Comparison of ENCODE assay signal across 16 cellular contexts in genomic region chr1:240597153-240597745, GRCh38. TPM values are rescaled to one million over a fixed set of nuclear protein-coding genes. Genes with fewer than 3 reads are reported as not detected.
DNase-seq lines count a peak whose midpoint lies in the region; ATAC-seq and TF ChIP-seq lines count a peak whose summit lies in the region.
"Had no signal": no experiment of that assay in that cellular context is flagged by ENCODE, and none has a peak within 500 bp of the region (broad histone marks: within the 10 kb centered on the region; RNA-seq: fewer than 3 reads in every experiment).

No MANE protein-coding gene starts in this region.

- intact Hi-C loops in IMR-90 (cut with micrococcal nuclease) (no loop called here), mucosa of descending colon (cut with DNase I, micrococcal nuclease) (no loop called here), stomach (cut with DNase I; ENCODE audit: low total_unique reads) (no loop called here)

- H3K36me3 ChIP-seq in IMR-90 (ENCODE audit: control insufficient read depth, insufficient read depth, low read length), result no peaks in the 10 kb centered on the region; the same call in 1 of the 2 replicates
- no peaks in the 10 kb centered on the region for H3K36me3 ChIP-seq in endocrine pancreas (ENCODE audit: control insufficient read depth, insufficient read depth, low read length)
- H3K36me3 ChIP-seq in mucosa of descending colon (ENCODE audit: low read depth), result no peaks in the 10 kb centered on the region
- no peaks in the 10 kb centered on the region for H3K36me3 ChIP-seq in stomach

- no peak overlapping the region for H3K27ac Mint-ChIP-seq in activated CD4-positive, alpha-beta memory T cell treated with anti-CD3 and anti-CD28 coated beads, Interleukin-2, amount 10 ng/mL, durations not matched to agents 7 days and 5 days
- H3K27ac Mint-ChIP-seq: activated T-cell treated with anti-CD3 and anti-CD28 coated beads, Interleukin-2, amount 50 U/mL, for 72 hours; CD8-positive, alpha-beta memory T cell; memory B cell; stimulated activated naive CD8-positive, alpha-beta T cell treated with anti-CD3 and anti-CD28 coated beads, Interleukin-15, amount 100 ng/mL, for 72 hours had no signal

- no peak overlapping the region for H3K4ac ChIP-seq in IMR-90 (ENCODE audit: low read depth, low read length)

- no TSS peak for BruUV-seq in IMR-90 (replicated peaks; lab: Mats Ljungman, UMichigan)

- peaks cover 14 to 42% of the 10 kb centered on the region in 2 experiments for H3K79me1 ChIP-seq in IMR-90 (ENCODE audit: low read depth in 1 of 2, low read length in 2 of 2)

- H4K8ac ChIP-seq in IMR-90 (ENCODE audit: low read depth in 2 of 2, low read length in 2 of 2), result peak overlapping the region; percentile 9 to 48; a peak in 1 of 4 replicates

- H2BK20ac ChIP-seq in IMR-90 (ENCODE audit: low read depth, low read length), result no peak overlapping the region

- POLR2A ChIA-PET in IMR-90 (lab: Charles Lee; ENCODE audit: unreplicated experiment), result no interaction called here
- POLR2A ChIA-PET in activated CD4-positive, alpha-beta memory T cell treated with anti-CD3 and anti-CD28 coated beads, Interleukin-2, amount 10 ng/mL, durations not matched to agents 7 days and 5 days (lab: Charles Lee), result no interaction called here

- TF ChIP-seq POLR2A in IMR-90 (IDR thresholded peaks at IDR 0.05; ENCODE audit: low read depth, low read length) (no peak), stomach (IDR thresholded peaks at IDR 0.05) (no peak)

- TF ChIP-seq RAD21 in IMR-90 (IDR thresholded peaks at IDR 0.05; ENCODE audit: low read length), result no peak

- peaks cover 2% of the 10 kb centered on the region for H3K36me3 Mint-ChIP-seq in activated CD4-positive, alpha-beta memory T cell treated with anti-CD3 and anti-CD28 coated beads, Interleukin-2, amount 10 ng/mL, durations not matched to agents 7 days and 5 days (ENCODE audit: low read depth)
- H3K36me3 Mint-ChIP-seq: CD8-positive, alpha-beta memory T cell; memory B cell had no signal

- H3K4me1 Mint-ChIP-seq in activated CD4-positive, alpha-beta memory T cell treated with anti-CD3 and anti-CD28 coated beads, Interleukin-2, amount 10 ng/mL, durations not matched to agents 7 days and 5 days, result no peaks in the 10 kb centered on the region
- H3K4me1 Mint-ChIP-seq: memory B cell; stimulated activated naive CD8-positive, alpha-beta T cell treated with anti-CD3 and anti-CD28 coated beads, Interleukin-15, amount 100 ng/mL, for 72 hours had no signal

- peak overlapping the region; percentile 17; the same call in 1 of the 2 replicates for H4K91ac ChIP-seq in IMR-90 (ENCODE audit: insufficient read depth, low read depth, low read length)

- H3K56ac ChIP-seq in IMR-90 (ENCODE audit: extremely low read depth, insufficient read depth, low read length), result no peak overlapping the region

- in situ Hi-C loops in IMR-90 (cut with MboI; ENCODE audit: low sequenced_read_pairs), result loop anchor here (10.0 kb wide), 1 partner anchor 402 kb away; no protein-coding TSS in a partner anchor

- no peak overlapping the region for H2AK9ac ChIP-seq in IMR-90 (replicated peaks; ENCODE audit: low read depth, low read length, poor library complexity)

- peak overlapping the region; percentile 46 for H4K5ac ChIP-seq in IMR-90 (ENCODE audit: low read depth, low read length)

- no peaks in the 10 kb centered on the region for H3K9me3 Mint-ChIP-seq in activated CD4-positive, alpha-beta memory T cell treated with anti-CD3 and anti-CD28 coated beads, Interleukin-2, amount 10 ng/mL, durations not matched to agents 7 days and 5 days
- H3K9me3 Mint-ChIP-seq: activated T-cell treated with anti-CD3 and anti-CD28 coated beads, Interleukin-2, amount 50 U/mL, for 72 hours; stimulated activated naive CD8-positive, alpha-beta T cell treated with anti-CD3 and anti-CD28 coated beads, Interleukin-15, amount 100 ng/mL, for 72 hours had no signal

- H4K20me1 ChIP-seq in IMR-90 (ENCODE audit: insufficient read depth, low read length), result no peaks in the 10 kb centered on the region

- H2AFZ ChIP-seq in IMR-90 (replicated peaks; ENCODE audit: low read length, poor library complexity), result no peak overlapping the region
- H2AFZ ChIP-seq: PC-9 had no signal

- dilution Hi-C loops in IMR-90 (cut with HindIII; ENCODE audit: low sequenced_read_pairs, unreplicated experiment), result no loop called here

- H3K9me3 ChIP-seq in IMR-90 (ENCODE audit: control insufficient read depth, insufficient read depth, low read length), result no peaks in the 10 kb centered on the region
- no peaks in the 10 kb centered on the region for H3K9me3 ChIP-seq in endocrine pancreas (ENCODE audit: control insufficient read depth, low read length)
- no peaks in the 10 kb centered on the region for H3K9me3 ChIP-seq in mucosa of descending colon
- H3K9me3 ChIP-seq in stomach, result no peaks in the 10 kb centered on the region

- H3K4me1 ChIP-seq in IMR-90 (ENCODE audit: control insufficient read depth, insufficient read depth, low read length), result peaks cover 7% of the 10 kb centered on the region; the same call in 1 of the 2 replicates
- no peaks in the 10 kb centered on the region for H3K4me1 ChIP-seq in endocrine pancreas (ENCODE audit: control insufficient read depth, insufficient read depth, low read length)
- peaks cover 18% of the 10 kb centered on the region for H3K4me1 ChIP-seq in mucosa of descending colon (ENCODE audit: low read depth)
- H3K4me1 ChIP-seq in stomach, result peaks cover 0 to 14% (median 12%) of the 10 kb centered on the region in 4 donors

- DNase-seq in IMR-90 (no peak), mucosa of descending colon (no peak), stomach (no peak), NCI-H1417 treated with DMSO at 0.1 percent for 48 hours (lab: John Stamatoyannopoulos, UW) (no peak)
- DNase-seq in activated CD4-positive, alpha-beta T cell treated with anti-CD3 and anti-CD28 coated beads, Interleukin-2, amount 50 U/mL, for 48 hours, result no peak
- DNase-seq in activated CD4-positive, alpha-beta memory T cell treated with anti-CD3 and anti-CD28 coated beads, Interleukin-2, amount 10 ng/mL, durations not matched to agents 7 days and 5 days, result no peak
- DNase-seq: activated T-cell treated with anti-CD3 and anti-CD28 coated beads, Interleukin-2, amount 50 U/mL, for 72 hours; CD8-positive, alpha-beta memory T cell; NCI-H1092 treated with DMSO at 0.1 percent for 48 hours; NCI-H345; PC-9; stimulated activated naive CD8-positive, alpha-beta T cell treated with anti-CD3 and anti-CD28 coated beads, Interleukin-15, amount 100 ng/mL, for 72 hours had no signal

- no peak overlapping the region; the same call in 1 of the 2 replicates for H3K27ac ChIP-seq in IMR-90 (ENCODE audit: insufficient read depth, low read length)
- H3K27ac ChIP-seq in stomach, result peak overlapping the region; percentile 27 to 74 (median 56)
- H3K27ac ChIP-seq: PC-9 had no signal

- H2AK5ac ChIP-seq in IMR-90 (ENCODE audit: low read depth, low read length), result peak overlapping the region; percentile 23; the same call in 1 of the 2 replicates

- no peaks in the 10 kb centered on the region for H3K27me3 Mint-ChIP-seq in activated CD4-positive, alpha-beta memory T cell treated with anti-CD3 and anti-CD28 coated beads, Interleukin-2, amount 10 ng/mL, durations not matched to agents 7 days and 5 days
- H3K27me3 Mint-ChIP-seq: CD8-positive, alpha-beta memory T cell; memory B cell; stimulated activated naive CD8-positive, alpha-beta T cell treated with anti-CD3 and anti-CD28 coated beads, Interleukin-15, amount 100 ng/mL, for 72 hours had no signal

- H3K4me2 ChIP-seq in IMR-90 (ENCODE audit: low read depth, low read length), result peak overlapping the region; percentile 59
- H3K4me2 ChIP-seq: PC-9 had no signal

- CTCF ChIA-PET in IMR-90 (lab: Yijun Ruan, JAX), result interaction anchor here (0.7 kb wide), 1 partner anchor 12 kb away, joined by 3 read pairs; no protein-coding TSS in a partner anchor
- CTCF ChIA-PET in activated CD4-positive, alpha-beta memory T cell treated with anti-CD3 and anti-CD28 coated beads, Interleukin-2, amount 10 ng/mL, durations not matched to agents 7 days and 5 days (lab: Charles Lee), result no interaction called here

- peaks cover 5% of the 10 kb centered on the region; the same call in 1 of the 2 replicates for H3K9me1 ChIP-seq in IMR-90 (ENCODE audit: insufficient read depth, low read length)

- no peak overlapping the region for H2BK15ac ChIP-seq in IMR-90 (ENCODE audit: low read depth, low read length)

- H3K18ac ChIP-seq in IMR-90 (ENCODE audit: low read depth, low read length), result no peak overlapping the region

- ATAC-seq in IMR-90 (ENCODE audit: low read depth) (no peak; the same call in 1 of the 2 replicates), mucosa of descending colon (peak; percentile 51), HG02759 (IDR thresholded peaks at IDR 0.05; ENCODE audit: unreplicated experiment) (no peak)
- ATAC-seq: activated T-cell treated with anti-CD3 and anti-CD28 coated beads, Interleukin-2, amount 50 U/mL, for 72 hours; stimulated activated naive CD8-positive, alpha-beta T cell treated with anti-CD3 and anti-CD28 coated beads, Interleukin-15, amount 100 ng/mL, for 72 hours had no signal

- H3K14ac ChIP-seq in IMR-90 (replicated peaks; ENCODE audit: low read depth, low read length), result 0 out of 2 replicates have a peak overlapping the region, but pooled peaks have one; percentile 24

- H3K23ac ChIP-seq in IMR-90 (ENCODE audit: low read depth, low read length), result peak overlapping the region; percentile 12

- 81% methylated on average over 5 of the region's 12 CpGs; no CpG with 5 or more reads in 1 of the 2 experiments for WGBS in IMR-90 (ENCODE audit: extremely low coverage in 2 of 2, insufficient read length in 1 of 2), 2 experiments
- WGBS in stomach, 5 donors, result 18 to 33% (median 20%) methylated on average over 12 of the region's 12 CpGs

- no peak for TF ChIP-seq CTCF in IMR-90 (conservative IDR thresholded peaks at IDR 0.05; ENCODE audit: low read depth, low read length)
- TF ChIP-seq CTCF in mucosa of descending colon (IDR thresholded peaks at IDR 0.05), result no peak
- no peak for TF ChIP-seq CTCF in stomach (IDR thresholded peaks at IDR 0.05)

- peak overlapping the region; percentile 2; the same call in 1 of the 2 replicates for H2BK120ac ChIP-seq in IMR-90 (ENCODE audit: low read depth, low read length)

- TF ChIP-seq EP300 in stomach (IDR thresholded peaks at IDR 0.05), result no peak

- no peak overlapping the region for H3K4me3 Mint-ChIP-seq in activated CD4-positive, alpha-beta memory T cell treated with anti-CD3 and anti-CD28 coated beads, Interleukin-2, amount 10 ng/mL, durations not matched to agents 7 days and 5 days
- H3K4me3 Mint-ChIP-seq: activated T-cell treated with anti-CD3 and anti-CD28 coated beads, Interleukin-2, amount 50 U/mL, for 72 hours; CD8-positive, alpha-beta memory T cell; memory B cell; stimulated activated naive CD8-positive, alpha-beta T cell treated with anti-CD3 and anti-CD28 coated beads, Interleukin-15, amount 100 ng/mL, for 72 hours had no signal

- H3K4me3 ChIP-seq in IMR-90 (ENCODE audit: insufficient read depth, low read depth, low read length) (no peak overlapping the region), endocrine pancreas (ENCODE audit: control insufficient read depth, insufficient read depth, low read length) (peak overlapping the region; percentile 45), mucosa of descending colon (no peak overlapping the region), stomach (peak overlapping the region; percentile 3 to 14 (median 10))
- H3K4me3 ChIP-seq: PC-9 had no signal

- H3K9ac ChIP-seq in IMR-90 (ENCODE audit: low read depth, low read length), result no peak overlapping the region
- peak overlapping the region; percentile 19 for H3K9ac ChIP-seq in endocrine pancreas (ENCODE audit: control insufficient read depth, insufficient read depth, low read length)

- H3K27me3 ChIP-seq in IMR-90 (ENCODE audit: control insufficient read depth, insufficient read depth, low read length), result no peaks in the 10 kb centered on the region
- no peaks in the 10 kb centered on the region for H3K27me3 ChIP-seq in endocrine pancreas (ENCODE audit: control insufficient read depth, insufficient read depth, low read length)
- no peaks in the 10 kb centered on the region for H3K27me3 ChIP-seq in stomach

- no peak overlapping the region for H2BK5ac ChIP-seq in IMR-90 (ENCODE audit: low read depth, low read length, poor library complexity, severe bottlenecking)

RNA-seq across cellular contexts. Expression of gene GREM2, which starts 14.7 kb away (rescaled TPM):
- total RNA-seq in IMR-90 (2012; rRNA removed) (3.0 and 5.0 TPM in 2 replicates), mucosa of descending colon (10 to 100 TPM in 1 of 3 donors, 1 to 10 TPM in 2; 5.1 to 25.5 (median 6.0) TPM), stomach (10 to 100 TPM in 1 of 5 donors, 1 to 10 TPM in 2, under 1 TPM in 1, not detected in 1; 0.45 to 10.5 (median 3.1) TPM)
- polyA plus RNA-seq in IMR-90 (2012; rRNA removed) (14.2 and 15.9 TPM in 2 replicates), stomach (1 to 10 TPM; 2.0 to 5.6 (median 2.4) TPM)
- 6.1 and 10.8 TPM in 2 replicates for polyA plus RNA-seq in IMR-90 (2012; cell fraction: cytosol; rRNA removed)
- 3.0 and 8.9 TPM in 2 replicates for polyA plus RNA-seq in IMR-90 (2012; cell fraction: nucleus; rRNA removed; ENCODE audit: low replicate concordance)
- 1 to 10 TPM; 1.4 to 1.6 TPM for total RNA-seq in activated CD4-positive, alpha-beta memory T cell treated with anti-CD3 and anti-CD28 coated beads, Interleukin-2, amount 10 ng/mL, durations not matched to agents 7 days and 5 days
- total RNA-seq: CD8-positive, alpha-beta memory T cell; PC-9; renal cortical epithelial cell had no signal

Comparison
In these comparisons a context has a peak if more than half of its experiments do, and no peak if none do; other contexts are left out.
1. H3K4me3 ChIP-seq: peak in endocrine pancreas (single experiment) and stomach (4 of 4); none in IMR-90 (single experiment) and mucosa of descending colon (single experiment).